ENCODE assay signal across 35 cellular contexts in genomic region chr2:56801770-56802169, GRCh38.
DNase-seq lines count a peak whose midpoint lies in the region; ATAC-seq and TF ChIP-seq lines count a peak whose summit lies in the region.
"Had no signal": no experiment of that assay in that cellular context is flagged by ENCODE, and none has a peak within 500 bp of the region (broad histone marks: within the 10 kb centered on the region; RNA-seq: fewer than 3 reads in every experiment).

No MANE protein-coding gene starts in this region.

- POLR2A ChIA-PET in AG04449 (lab: Yijun Ruan, JAX) (no interaction called here), PC-9 (lab: Charles Lee; ENCODE audit: unreplicated experiment) (no interaction called here)

- no peak for TF ChIP-seq CTCF in AG04449 (IDR thresholded peaks at IDR 0.05; ENCODE audit: insufficient read depth, low read length, missing control alignments)
- no peak for TF ChIP-seq CTCF in thyroid gland (IDR thresholded peaks at IDR 0.05)
- TF ChIP-seq CTCF in type B pancreatic cell (conservative IDR thresholded peaks at IDR 0.05), result no peak
- no peak for TF ChIP-seq CTCF in PC-9 (conservative IDR thresholded peaks at IDR 0.05)

- intact Hi-C loops in thyroid gland (cut with DNase I), result no loop called here
- intact Hi-C loops in PC-9 (cut with micrococcal nuclease; ENCODE audit: unreplicated experiment), result no loop called here

- no peaks in the 10 kb centered on the region for H3K9me3 ChIP-seq in thyroid gland
- H3K9me3 ChIP-seq in PC-9 (ENCODE audit: insufficient read depth, low read depth), result no peaks in the 10 kb centered on the region
- H3K9me3 ChIP-seq: A549; BLaER1 treated with 17β-estradiol and CSF1 and Interleukin-3, amounts not matched to agents 10 nM and 100 nM; breast epithelium; neutrophil; thoracic aorta; uterus had no signal

- H3K9me2 ChIP-seq in PC-9 (ENCODE audit: insufficient read depth), result no peaks in the 10 kb centered on the region

- no peaks in the 10 kb centered on the region for H3K79me2 ChIP-seq in PC-9 (ENCODE audit: low read depth)

- H3K27me3 Mint-ChIP-seq in type B pancreatic cell, result peaks cover 3% of the 10 kb centered on the region
- H3K27me3 Mint-ChIP-seq: naive B cell; stimulated activated naive CD8-positive, alpha-beta T cell treated with anti-CD3 and anti-CD28 coated beads, Interleukin-15, Interleukin-2, amounts not matched to agents 100 ng/mL and 50 ng/mL, for 24 hours had no signal

- H3K4me3 Mint-ChIP-seq in type B pancreatic cell, result no peak overlapping the region
- H3K4me3 Mint-ChIP-seq: naive B cell; stimulated activated naive CD8-positive, alpha-beta T cell treated with anti-CD3 and anti-CD28 coated beads, Interleukin-15, Interleukin-2, amounts not matched to agents 100 ng/mL and 50 ng/mL, for 24 hours had no signal

- H3F3A ChIP-seq in PC-9 (ENCODE audit: insufficient read depth, low read depth), result no peaks in the 10 kb centered on the region

- no peak overlapping the region for H3K27ac Mint-ChIP-seq in type B pancreatic cell
- H3K27ac Mint-ChIP-seq: activated naive CD4-positive, alpha-beta T cell treated with anti-CD3 and anti-CD28 coated beads, Interleukin-2, amount 50 U/mL, for 72 hours; naive B cell; stimulated activated naive CD8-positive, alpha-beta T cell treated with anti-CD3 and anti-CD28 coated beads, Interleukin-15, Interleukin-2, amounts not matched to agents 100 ng/mL and 50 ng/mL, for 24 hours had no signal

- H3K36me3 Mint-ChIP-seq in type B pancreatic cell, result no peaks in the 10 kb centered on the region
- H3K36me3 Mint-ChIP-seq: activated naive CD4-positive, alpha-beta T cell treated with anti-CD3 and anti-CD28 coated beads, Interleukin-2, amount 50 U/mL, for 72 hours; naive B cell had no signal

- H3K9me3 Mint-ChIP-seq in type B pancreatic cell, result no peaks in the 10 kb centered on the region

- no peaks in the 10 kb centered on the region for H4K20me1 ChIP-seq in PC-9 (ENCODE audit: insufficient read depth)
- H4K20me1 ChIP-seq: BLaER1 treated with 17β-estradiol and CSF1 and Interleukin-3, amounts not matched to agents 10 nM and 100 nM had no signal

- no peak overlapping the region for H3K4me3 ChIP-seq in AG04449 (ENCODE audit: low read depth, low read length)
- H3K4me3 ChIP-seq in thyroid gland (replicated peaks in 1 of 3), result no peak overlapping the region
- no peak overlapping the region for H3K4me3 ChIP-seq in PC-9
- H3K4me3 ChIP-seq: A549; BLaER1 treated with 17β-estradiol and CSF1 and Interleukin-3, amounts not matched to agents 10 nM and 100 nM; breast epithelium; thoracic aorta; uterus had no signal

- no peak for ATAC-seq in GM21529 (IDR thresholded peaks at IDR 0.05; ENCODE audit: unreplicated experiment)
- ATAC-seq: A549; activated naive CD4-positive, alpha-beta T cell treated with anti-CD3 and anti-CD28 coated beads, Interleukin-2, amount 50 U/mL, for 72 hours; left ventricle myocardium superior; Panc1; right cardiac atrium had no signal

- WGBS in thyroid gland, 2 donors, result 73 to 83% methylated on average over 3 of the region's 3 CpGs

- BruUV-seq in PC-9 (replicated peaks; lab: Mats Ljungman, UMichigan), result no TSS peak

- CTCF ChIA-PET in AG04449 (lab: Yijun Ruan, JAX), result interaction anchor here (1.4 to 1.5 kb wide), 2 partner anchors 617 to 619 kb away, joined by 3 to 6 read pairs; partner anchors contain the start of gene CCDC85A
- CTCF ChIA-PET in PC-9 (lab: Charles Lee), result no interaction called here

- H3K4me1 Mint-ChIP-seq in type B pancreatic cell (ENCODE audit: unreplicated experiment), result no peaks in the 10 kb centered on the region
- H3K4me1 Mint-ChIP-seq: naive B cell had no signal

- H3K27ac ChIP-seq in thyroid gland, result no peak overlapping the region
- no peak overlapping the region for H3K27ac ChIP-seq in PC-9
- H3K27ac ChIP-seq: A549; BLaER1 treated with 17β-estradiol and CSF1 and Interleukin-3, amounts not matched to agents 10 nM and 100 nM; breast epithelium; HL-60; neutrophil; thoracic aorta; uterus; VCaP had no signal

- H3K27me3 ChIP-seq in thyroid gland (no peaks in the 10 kb centered on the region), PC-9 (ENCODE audit: insufficient read depth, low read depth) (no peaks in the 10 kb centered on the region)
- H3K27me3 ChIP-seq: BLaER1 treated with 17β-estradiol and CSF1 and Interleukin-3, amounts not matched to agents 10 nM and 100 nM; breast epithelium; neutrophil; uterus had no signal

- no peaks in the 10 kb centered on the region for H3K4me1 ChIP-seq in thyroid gland
- no peaks in the 10 kb centered on the region for H3K4me1 ChIP-seq in PC-9 (replicated peaks; ENCODE audit: insufficient read depth)
- H3K4me1 ChIP-seq: BLaER1 treated with 17β-estradiol and CSF1 and Interleukin-3, amounts not matched to agents 10 nM and 100 nM; breast epithelium; uterus had no signal

- no peak overlapping the region for H3K4me2 ChIP-seq in PC-9
- H3K4me2 ChIP-seq: A549; BLaER1 treated with 17β-estradiol and CSF1 and Interleukin-3, amounts not matched to agents 10 nM and 100 nM had no signal

- no peak overlapping the region for H2AFZ ChIP-seq in PC-9

- peak; percentile 34 for DNase-seq in AG04449 (ENCODE audit: low read depth, low spot score)
- DNase-seq in ELR (ENCODE audit: low read depth), result peak; percentile 78
- peak; percentile 72 for DNase-seq in M059J (ENCODE audit: low read depth)
- peak; percentile 33 for DNase-seq in fibroblast of peridontal ligament (ENCODE audit: extremely low read depth)
- DNase-seq in thyroid gland, result no peak
- DNase-seq in type B pancreatic cell (ENCODE audit: extremely low spot score, unreplicated experiment), result no peak
- no peak for DNase-seq in PC-9
- DNase-seq: activated CD4-positive, alpha-beta T cell treated with anti-CD3 and anti-CD28 coated beads for 4 hours; activated CD8-positive, alpha-beta memory T cell treated with anti-CD3 and anti-CD28 coated beads for 24 hours; activated T-cell treated with anti-CD3 and anti-CD28 coated beads for 4 hours; anterior cingulate cortex; islet precursor cell; Karpas-422; left ventricle myocardium superior; naive B cell; NCI-H1436; NCI-H226; NCI-H526 treated with DMSO at 0.1 percent for 48 hours; posterior cingulate gyrus; right cardiac atrium; SHP77 treated with DMSO at 0.1 percent for 48 hours; stimulated activated CD8-positive, alpha-beta memory T cell treated with anti-CD3 and anti-CD28 coated beads, Interleukin-4, amount 100 ng/mL, for 48 hours; T-helper 9 cell; uterus had no signal

- H3K36me3 ChIP-seq in thyroid gland (no peaks in the 10 kb centered on the region), PC-9 (ENCODE audit: low read depth) (no peaks in the 10 kb centered on the region)
- H3K36me3 ChIP-seq: BLaER1 treated with 17β-estradiol and CSF1 and Interleukin-3, amounts not matched to agents 10 nM and 100 nM; breast epithelium; neutrophil; thoracic aorta; uterus had no signal

- no peak for TF ChIP-seq POLR2A in thyroid gland (IDR thresholded peaks at IDR 0.05)

Comparison
In these comparisons a context has a peak if more than half of its experiments do, and no peak if none do; other contexts are left out.
1. DNase-seq: peak in AG04449 (single experiment), ELR (single experiment), M059J (single experiment) and fibroblast of peridontal ligament (single experiment); none in thyroid gland (0 of 2), type B pancreatic cell (single experiment) and PC-9 (0 of 2).